30 cellular contexts compared by ENCODE assay signal in the genomic region with DNA sequence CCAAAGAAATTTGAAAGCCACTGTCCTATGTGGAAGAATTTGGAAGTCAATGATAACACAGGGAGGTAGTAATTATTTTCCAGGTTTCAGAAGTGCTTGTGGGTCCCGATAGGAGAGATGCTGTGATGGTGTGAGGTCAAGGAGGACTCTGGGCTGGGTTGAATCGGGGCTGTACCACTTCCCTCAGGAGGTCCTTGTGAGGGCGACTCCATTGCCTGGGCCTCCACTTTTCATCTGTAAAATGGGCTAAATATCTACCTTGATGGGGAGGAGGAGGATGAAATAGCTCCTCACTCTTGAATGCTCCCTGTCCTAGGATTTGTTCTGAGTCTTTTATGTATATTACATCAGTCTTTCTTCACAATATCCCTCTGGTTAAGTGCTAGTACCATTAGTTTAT. TPM values are rescaled to one million over a fixed set of nuclear protein-coding genes. Genes with fewer than 3 reads are reported as not detected.
"Had no signal": no experiment of that assay in that cellular context is flagged by ENCODE, and none has a peak within 500 bp of the region (broad histone marks: within the 10 kb centered on the region; RNA-seq: fewer than 3 reads in every experiment).

No MANE protein-coding gene starts in this region.

- H3K4me1 Mint-ChIP-seq: natural killer cell; stimulated activated naive CD8-positive, alpha-beta T cell treated with anti-CD3 and anti-CD28 coated beads, Interleukin-15, amount 100 ng/mL, for 72 hours had no signal

- H3K4me3 ChIP-seq: pancreas, psoas muscle, right lobe of liver, sigmoid colon, suprapubic skin, testis, tibial artery, transverse colon, upper lobe of right lung, uterus had no signal

- H3K27me3 ChIP-seq: neutrophil, pancreas, right lobe of liver, suprapubic skin, testis, tibial artery, transverse colon, upper lobe of right lung, uterus had no signal

- H3K4me1 ChIP-seq: pancreas, right lobe of liver, sigmoid colon, suprapubic skin, testis, tibial artery, transverse colon, upper lobe of right lung, uterus had no signal

- H3K36me3 ChIP-seq: neutrophil, pancreas, right lobe of liver, sigmoid colon, suprapubic skin, tibial artery, transverse colon, upper lobe of right lung, uterus had no signal

- H3K27me3 Mint-ChIP-seq: naive thymus-derived CD4-positive, alpha-beta T cell; stimulated activated memory B cell treated with anti-CD40 and anti-IgM and Interleukin-4, amounts not matched to agents 10 μg/mL and 1 μg/mL and 100 μg/mL, for 72 hours; stimulated activated naive CD8-positive, alpha-beta T cell treated with anti-CD3 and anti-CD28 coated beads, Interleukin-15, amount 100 ng/mL, for 72 hours; type B pancreatic cell had no signal

- H3K27ac ChIP-seq: neutrophil, pancreas, psoas muscle, right lobe of liver, sigmoid colon, suprapubic skin, testis, tibial artery, transverse colon, upper lobe of right lung, uterus had no signal

- H3K4me3 Mint-ChIP-seq: naive thymus-derived CD4-positive, alpha-beta T cell; natural killer cell; nephron; stimulated activated memory B cell treated with anti-CD40 and anti-IgM and Interleukin-4, amounts not matched to agents 10 μg/mL and 1 μg/mL and 100 μg/mL, for 72 hours; stimulated activated naive CD8-positive, alpha-beta T cell treated with anti-CD3 and anti-CD28 coated beads, Interleukin-15, amount 100 ng/mL, for 72 hours; type B pancreatic cell had no signal

- H3K27ac Mint-ChIP-seq: naive thymus-derived CD4-positive, alpha-beta T cell; natural killer cell; nephron; progenitor cell of endocrine pancreas; stimulated activated memory B cell treated with anti-CD40 and anti-IgM and Interleukin-4, amounts not matched to agents 10 μg/mL and 1 μg/mL and 100 μg/mL, for 72 hours; stimulated activated naive CD8-positive, alpha-beta T cell treated with anti-CD3 and anti-CD28 coated beads, Interleukin-15, amount 100 ng/mL, for 72 hours; type B pancreatic cell had no signal

- H3K9me3 Mint-ChIP-seq: natural killer cell; stimulated activated memory B cell treated with anti-CD40 and anti-IgM and Interleukin-4, amounts not matched to agents 10 μg/mL and 1 μg/mL and 100 μg/mL, for 72 hours; stimulated activated naive CD8-positive, alpha-beta T cell treated with anti-CD3 and anti-CD28 coated beads, Interleukin-15, amount 100 ng/mL, for 72 hours; type B pancreatic cell had no signal

- H3K9me3 ChIP-seq: neutrophil, pancreas, psoas muscle, right lobe of liver, sigmoid colon, suprapubic skin, testis, tibial artery, transverse colon, upper lobe of right lung, uterus had no signal

- H3K36me3 Mint-ChIP-seq: natural killer cell; stimulated activated memory B cell treated with anti-CD40 and anti-IgM and Interleukin-4, amounts not matched to agents 10 μg/mL and 1 μg/mL and 100 μg/mL, for 72 hours had no signal

- DNase-seq: naive thymus-derived CD4-positive, alpha-beta T cell; natural killer cell; nucleus accumbens; pancreas; psoas muscle; right lobe of liver; sigmoid colon; small intestine; stimulated activated CD4-positive, alpha-beta T cell treated with anti-CD3 and anti-CD28 coated beads, Interleukin-15, amount 100 ng/mL, for 24 hours; stimulated activated CD4-positive, alpha-beta T cell treated with anti-CD3 and anti-CD28 coated beads, Interleukin-2, amount 100 ng/mL, for 24 hours; stimulated activated CD4-positive, alpha-beta T cell treated with anti-CD3 and anti-CD28 coated beads, Interleukin-2, amount 100 ng/mL, for 48 hours; stimulated activated CD4-positive, alpha-beta T cell treated with anti-CD3 and anti-CD28 coated beads, Interleukin-4, amount 100 ng/mL, for 24 hours; stimulated activated CD8-positive, alpha-beta memory T cell treated with anti-CD3 and anti-CD28 coated beads, Interleukin-4, amount 100 ng/mL, for 48 hours; stimulated activated naive CD4-positive, alpha-beta T cell; stimulated activated naive CD8-positive, alpha-beta T cell treated with anti-CD3 and anti-CD28 coated beads, Interleukin-15, amount 100 ng/mL, for 72 hours; stimulated activated naive CD8-positive, alpha-beta T cell treated with anti-CD3 and anti-CD28 coated beads, Interleukin-15, Interleukin-2, amounts not matched to agents 100 U/mL and 50 U/mL, for 24 hours; substantia nigra; testis; tibial artery; transverse colon; upper lobe of right lung; uterus had no signal

RNA-seq across cellular contexts. Expression of a gene that starts 59.0 kb away (rescaled TPM):
- total RNA-seq: osteocyte, skeletal muscle tissue had no signal
